Comparison of ENCODE assay signal across 1 cellular context in the genomic region with DNA sequence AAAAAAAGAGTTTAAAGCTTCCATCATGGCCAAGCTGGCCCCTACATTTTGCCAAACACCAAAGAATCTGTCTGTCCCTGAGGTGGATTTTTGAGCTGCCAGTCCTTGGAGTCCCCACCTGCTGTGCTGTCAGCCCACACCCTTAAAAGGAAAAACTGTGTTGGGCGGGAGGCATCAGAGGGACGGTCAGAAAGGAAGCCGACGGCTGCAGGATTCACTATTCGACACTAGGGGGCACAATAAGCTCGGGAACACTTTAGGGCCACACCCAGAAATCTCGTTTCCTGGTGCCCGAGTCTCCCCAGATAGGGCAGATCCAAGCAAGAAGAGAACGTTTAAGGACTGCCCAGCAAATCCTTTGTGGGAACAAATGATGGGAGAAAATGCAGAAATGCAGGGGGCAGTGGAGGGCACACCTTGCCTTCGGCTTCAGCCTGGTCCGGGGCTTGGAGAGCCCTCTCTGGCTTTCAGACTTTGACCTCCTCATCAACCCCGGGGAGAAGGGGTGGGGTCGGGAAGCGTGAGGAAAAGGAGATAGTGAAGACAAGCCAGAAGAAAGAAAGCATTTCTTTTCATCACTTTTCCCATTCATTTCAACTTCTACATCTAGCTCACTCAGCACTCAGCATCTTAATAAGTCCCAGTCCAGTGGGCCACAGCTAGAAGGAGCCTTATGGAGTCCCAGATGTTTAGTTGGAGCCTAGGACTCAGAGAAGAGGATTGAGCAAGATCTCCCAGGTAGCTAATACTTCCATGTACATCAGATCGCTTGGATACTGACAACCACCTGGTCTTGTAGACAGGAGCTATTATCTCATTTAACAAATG.
TF ChIP-seq lines count a peak whose summit lies in the region.

No MANE protein-coding gene starts in this region.

TF ChIP-seq in HepG2, 621 proteins besides CTCF, POLR2A, EP300 and RAD21 (continued from another document and continues in another):
- no peak for TF ChIP-seq RBM39 (IDR thresholded peaks at IDR 0.05; ENCODE audit: low read depth, low read length, poor library complexity, severe bottlenecking)
- TF ChIP-seq CBX2 (IDR thresholded peaks at IDR 0.05; ENCODE audit: low read depth, low read length) = no peak
- no peak for TF ChIP-seq CBX2 (CRISPR knock-in tag; IDR thresholded peaks at IDR 0.05; ENCODE audit: low read depth)
- no peak for TF ChIP-seq TEAD3 (CRISPR knock-in tag; optimal IDR thresholded peaks at IDR 0.05; ENCODE audit: borderline replicate concordance)
- TF ChIP-seq ZIK1 (CRISPR knock-in tag; IDR thresholded peaks at IDR 0.05; ENCODE audit: borderline replicate concordance, low read depth) = no peak
- 0 out of 2 replicates have a peak, but pooled peaks have one; percentile 49 for TF ChIP-seq ELF4 (CRISPR knock-in tag; IDR thresholded peaks at IDR 0.05; ENCODE audit: borderline replicate concordance)
- no peak for TF ChIP-seq BHLHE40 (IDR thresholded peaks at IDR 0.05; ENCODE audit: low read length)
- TF ChIP-seq ZFP90 (CRISPR knock-in tag; IDR thresholded peaks at IDR 0.05; ENCODE audit: borderline replicate concordance) = 0 out of 2 replicates have a peak, but pooled peaks have one; percentile 46
- peak; percentile 32; the same call in 1 of the 2 replicates for TF ChIP-seq FOXA3 (CRISPR knock-in tag; IDR thresholded peaks at IDR 0.05)
- TF ChIP-seq KLF16 (CRISPR knock-in tag; IDR thresholded peaks at IDR 0.05) = peak in 1 of 2 experiments; percentile 70; a peak in 1 of 4 replicates
- peak; percentile 74 for TF ChIP-seq DMAP1 (CRISPR knock-in tag; IDR thresholded peaks at IDR 0.05)
- no peak for TF ChIP-seq ZNF235 (CRISPR knock-in tag; IDR thresholded peaks at IDR 0.05; ENCODE audit: borderline replicate concordance)
- TF ChIP-seq, protein P1, sequence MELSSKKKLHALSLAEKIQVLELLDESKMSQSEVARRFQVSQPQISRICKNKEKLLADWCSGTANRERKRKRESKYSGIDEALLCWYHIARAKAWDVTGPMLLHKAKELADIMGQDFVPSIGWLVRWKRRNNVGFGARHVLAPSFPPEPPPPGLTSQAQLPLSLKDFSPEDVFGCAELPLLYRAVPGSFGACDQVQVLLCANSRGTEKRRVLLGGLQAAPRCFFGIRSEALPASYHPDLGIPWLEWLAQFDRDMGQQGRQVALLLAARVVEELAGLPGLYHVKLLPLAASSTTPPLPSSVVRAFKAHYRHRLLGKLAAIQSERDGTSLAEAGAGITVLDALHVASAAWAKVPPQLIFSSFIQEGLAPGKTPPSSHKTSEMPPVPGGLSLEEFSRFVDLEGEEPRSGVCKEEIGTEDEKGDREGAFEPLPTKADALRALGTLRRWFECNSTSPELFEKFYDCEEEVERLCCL (CRISPR knock-in tag; IDR thresholded peaks at IDR 0.05; ENCODE audit: borderline replicate concordance) = no peak
- TF ChIP-seq ZNF761 (CRISPR knock-in tag; conservative IDR thresholded peaks at IDR 0.05) = no peak
- TF ChIP-seq IKZF1 (IDR thresholded peaks at IDR 0.05) = no peak
- no peak for TF ChIP-seq ZNF549 (CRISPR knock-in tag; IDR thresholded peaks at IDR 0.05)
- TF ChIP-seq CAMTA2 (CRISPR knock-in tag; IDR thresholded peaks at IDR 0.05; ENCODE audit: borderline replicate concordance) = no peak
- TF ChIP-seq, protein P2, sequence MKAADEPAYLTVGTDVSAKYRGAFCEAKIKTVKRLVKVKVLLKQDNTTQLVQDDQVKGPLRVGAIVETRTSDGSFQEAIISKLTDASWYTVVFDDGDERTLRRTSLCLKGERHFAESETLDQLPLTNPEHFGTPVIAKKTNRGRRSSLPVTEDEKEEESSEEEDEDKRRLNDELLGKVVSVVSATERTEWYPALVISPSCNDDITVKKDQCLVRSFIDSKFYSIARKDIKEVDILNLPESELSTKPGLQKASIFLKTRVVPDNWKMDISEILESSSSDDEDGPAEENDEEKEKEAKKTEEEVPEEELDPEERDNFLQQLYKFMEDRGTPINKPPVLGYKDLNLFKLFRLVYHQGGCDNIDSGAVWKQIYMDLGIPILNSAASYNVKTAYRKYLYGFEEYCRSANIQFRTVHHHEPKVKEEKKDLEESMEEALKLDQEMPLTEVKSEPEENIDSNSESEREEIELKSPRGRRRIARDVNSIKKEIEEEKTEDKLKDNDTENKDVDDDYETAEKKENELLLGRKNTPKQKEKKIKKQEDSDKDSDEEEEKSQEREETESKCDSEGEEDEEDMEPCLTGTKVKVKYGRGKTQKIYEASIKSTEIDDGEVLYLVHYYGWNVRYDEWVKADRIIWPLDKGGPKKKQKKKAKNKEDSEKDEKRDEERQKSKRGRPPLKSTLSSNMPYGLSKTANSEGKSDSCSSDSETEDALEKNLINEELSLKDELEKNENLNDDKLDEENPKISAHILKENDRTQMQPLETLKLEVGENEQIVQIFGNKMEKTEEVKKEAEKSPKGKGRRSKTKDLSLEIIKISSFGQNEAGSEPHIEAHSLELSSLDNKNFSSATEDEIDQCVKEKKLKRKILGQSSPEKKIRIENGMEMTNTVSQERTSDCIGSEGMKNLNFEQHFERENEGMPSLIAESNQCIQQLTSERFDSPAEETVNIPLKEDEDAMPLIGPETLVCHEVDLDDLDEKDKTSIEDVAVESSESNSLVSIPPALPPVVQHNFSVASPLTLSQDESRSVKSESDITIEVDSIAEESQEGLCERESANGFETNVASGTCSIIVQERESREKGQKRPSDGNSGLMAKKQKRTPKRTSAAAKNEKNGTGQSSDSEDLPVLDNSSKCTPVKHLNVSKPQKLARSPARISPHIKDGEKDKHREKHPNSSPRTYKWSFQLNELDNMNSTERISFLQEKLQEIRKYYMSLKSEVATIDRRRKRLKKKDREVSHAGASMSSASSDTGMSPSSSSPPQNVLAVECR (CRISPR knock-in tag; IDR thresholded peaks at IDR 0.05; ENCODE audit: borderline replicate concordance) = peak; percentile 20; the same call in 1 of the 2 replicates
- TF ChIP-seq, protein P3, sequence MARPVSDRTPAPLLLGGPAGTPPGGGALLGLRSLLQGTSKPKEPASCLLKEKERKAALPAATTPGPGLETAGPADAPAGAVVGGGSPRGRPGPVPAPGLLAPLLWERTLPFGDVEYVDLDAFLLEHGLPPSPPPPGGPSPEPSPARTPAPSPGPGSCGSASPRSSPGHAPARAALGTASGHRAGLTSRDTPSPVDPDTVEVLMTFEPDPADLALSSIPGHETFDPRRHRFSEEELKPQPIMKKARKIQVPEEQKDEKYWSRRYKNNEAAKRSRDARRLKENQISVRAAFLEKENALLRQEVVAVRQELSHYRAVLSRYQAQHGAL (CRISPR knock-in tag; IDR thresholded peaks at IDR 0.05; ENCODE audit: not compliant biosample characterization) = no peak
- no peak for TF ChIP-seq ZNF24 (IDR thresholded peaks at IDR 0.05)
- TF ChIP-seq, protein P4, sequence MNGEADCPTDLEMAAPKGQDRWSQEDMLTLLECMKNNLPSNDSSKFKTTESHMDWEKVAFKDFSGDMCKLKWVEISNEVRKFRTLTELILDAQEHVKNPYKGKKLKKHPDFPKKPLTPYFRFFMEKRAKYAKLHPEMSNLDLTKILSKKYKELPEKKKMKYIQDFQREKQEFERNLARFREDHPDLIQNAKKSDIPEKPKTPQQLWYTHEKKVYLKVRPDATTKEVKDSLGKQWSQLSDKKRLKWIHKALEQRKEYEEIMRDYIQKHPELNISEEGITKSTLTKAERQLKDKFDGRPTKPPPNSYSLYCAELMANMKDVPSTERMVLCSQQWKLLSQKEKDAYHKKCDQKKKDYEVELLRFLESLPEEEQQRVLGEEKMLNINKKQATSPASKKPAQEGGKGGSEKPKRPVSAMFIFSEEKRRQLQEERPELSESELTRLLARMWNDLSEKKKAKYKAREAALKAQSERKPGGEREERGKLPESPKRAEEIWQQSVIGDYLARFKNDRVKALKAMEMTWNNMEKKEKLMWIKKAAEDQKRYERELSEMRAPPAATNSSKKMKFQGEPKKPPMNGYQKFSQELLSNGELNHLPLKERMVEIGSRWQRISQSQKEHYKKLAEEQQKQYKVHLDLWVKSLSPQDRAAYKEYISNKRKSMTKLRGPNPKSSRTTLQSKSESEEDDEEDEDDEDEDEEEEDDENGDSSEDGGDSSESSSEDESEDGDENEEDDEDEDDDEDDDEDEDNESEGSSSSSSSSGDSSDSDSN (CRISPR knock-in tag; IDR thresholded peaks at IDR 0.05) = no peak
- TF ChIP-seq SALL2 (CRISPR knock-in tag; IDR thresholded peaks at IDR 0.05) = no peak
- no peak for TF ChIP-seq ZFYVE20 (CRISPR knock-in tag; IDR thresholded peaks at IDR 0.05; ENCODE audit: borderline replicate concordance, low read depth)
- no peak for TF ChIP-seq ZNF572 (CRISPR knock-in tag; IDR thresholded peaks at IDR 0.05)
- no peak for TF ChIP-seq MATR3 (CRISPR knock-in tag; IDR thresholded peaks at IDR 0.05)
- TF ChIP-seq, protein P5, sequence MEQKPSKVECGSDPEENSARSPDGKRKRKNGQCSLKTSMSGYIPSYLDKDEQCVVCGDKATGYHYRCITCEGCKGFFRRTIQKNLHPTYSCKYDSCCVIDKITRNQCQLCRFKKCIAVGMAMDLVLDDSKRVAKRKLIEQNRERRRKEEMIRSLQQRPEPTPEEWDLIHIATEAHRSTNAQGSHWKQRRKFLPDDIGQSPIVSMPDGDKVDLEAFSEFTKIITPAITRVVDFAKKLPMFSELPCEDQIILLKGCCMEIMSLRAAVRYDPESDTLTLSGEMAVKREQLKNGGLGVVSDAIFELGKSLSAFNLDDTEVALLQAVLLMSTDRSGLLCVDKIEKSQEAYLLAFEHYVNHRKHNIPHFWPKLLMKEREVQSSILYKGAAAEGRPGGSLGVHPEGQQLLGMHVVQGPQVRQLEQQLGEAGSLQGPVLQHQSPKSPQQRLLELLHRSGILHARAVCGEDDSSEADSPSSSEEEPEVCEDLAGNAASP (CRISPR knock-in tag; IDR thresholded peaks at IDR 0.05; ENCODE audit: borderline replicate concordance) = 0 out of 2 replicates have a peak, but pooled peaks have one; percentile 17
- peak; percentile 24 for TF ChIP-seq YY1 (IDR thresholded peaks at IDR 0.05; ENCODE audit: insufficient read depth, insufficient replicate concordance, low read depth, low read length)
- no peak for TF ChIP-seq PLRG1 (conservative IDR thresholded peaks at IDR 0.05)
- TF ChIP-seq SRF (IDR thresholded peaks at IDR 0.05; ENCODE audit: low read depth, low read length) = peak; percentile 97
- no peak for TF ChIP-seq MTF2 (CRISPR knock-in tag; IDR thresholded peaks at IDR 0.05; ENCODE audit: borderline replicate concordance)
- TF ChIP-seq, protein P6, sequence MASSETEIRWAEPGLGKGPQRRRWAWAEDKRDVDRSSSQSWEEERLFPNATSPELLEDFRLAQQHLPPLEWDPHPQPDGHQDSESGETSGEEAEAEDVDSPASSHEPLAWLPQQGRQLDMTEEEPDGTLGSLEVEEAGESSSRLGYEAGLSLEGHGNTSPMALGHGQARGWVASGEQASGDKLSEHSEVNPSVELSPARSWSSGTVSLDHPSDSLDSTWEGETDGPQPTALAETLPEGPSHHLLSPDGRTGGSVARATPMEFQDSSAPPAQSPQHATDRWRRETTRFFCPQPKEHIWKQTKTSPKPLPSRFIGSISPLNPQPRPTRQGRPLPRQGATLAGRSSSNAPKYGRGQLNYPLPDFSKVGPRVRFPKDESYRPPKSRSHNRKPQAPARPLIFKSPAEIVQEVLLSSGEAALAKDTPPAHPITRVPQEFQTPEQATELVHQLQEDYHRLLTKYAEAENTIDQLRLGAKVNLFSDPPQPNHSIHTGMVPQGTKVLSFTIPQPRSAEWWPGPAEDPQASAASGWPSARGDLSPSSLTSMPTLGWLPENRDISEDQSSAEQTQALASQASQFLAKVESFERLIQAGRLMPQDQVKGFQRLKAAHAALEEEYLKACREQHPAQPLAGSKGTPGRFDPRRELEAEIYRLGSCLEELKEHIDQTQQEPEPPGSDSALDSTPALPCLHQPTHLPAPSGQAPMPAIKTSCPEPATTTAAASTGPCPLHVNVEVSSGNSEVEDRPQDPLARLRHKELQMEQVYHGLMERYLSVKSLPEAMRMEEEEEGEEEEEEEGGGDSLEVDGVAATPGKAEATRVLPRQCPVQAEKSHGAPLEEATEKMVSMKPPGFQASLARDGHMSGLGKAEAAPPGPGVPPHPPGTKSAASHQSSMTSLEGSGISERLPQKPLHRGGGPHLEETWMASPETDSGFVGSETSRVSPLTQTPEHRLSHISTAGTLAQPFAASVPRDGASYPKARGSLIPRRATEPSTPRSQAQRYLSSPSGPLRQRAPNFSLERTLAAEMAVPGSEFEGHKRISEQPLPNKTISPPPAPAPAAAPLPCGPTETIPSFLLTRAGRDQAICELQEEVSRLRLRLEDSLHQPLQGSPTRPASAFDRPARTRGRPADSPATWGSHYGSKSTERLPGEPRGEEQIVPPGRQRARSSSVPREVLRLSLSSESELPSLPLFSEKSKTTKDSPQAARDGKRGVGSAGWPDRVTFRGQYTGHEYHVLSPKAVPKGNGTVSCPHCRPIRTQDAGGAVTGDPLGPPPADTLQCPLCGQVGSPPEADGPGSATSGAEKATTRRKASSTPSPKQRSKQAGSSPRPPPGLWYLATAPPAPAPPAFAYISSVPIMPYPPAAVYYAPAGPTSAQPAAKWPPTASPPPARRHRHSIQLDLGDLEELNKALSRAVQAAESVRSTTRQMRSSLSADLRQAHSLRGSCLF (CRISPR knock-in tag; IDR thresholded peaks at IDR 0.05; ENCODE audit: borderline replicate concordance) = no peak
- TF ChIP-seq ZNF670 (CRISPR knock-in tag; IDR thresholded peaks at IDR 0.05; ENCODE audit: borderline replicate concordance) = no peak
- no peak for TF ChIP-seq DNMT3B (CRISPR knock-in tag; conservative IDR thresholded peaks at IDR 0.05)
- TF ChIP-seq SUZ12 (IDR thresholded peaks at IDR 0.05; ENCODE audit: low read depth, low read length) = no peak
- no peak for TF ChIP-seq HNRNPH1 (optimal IDR thresholded peaks at IDR 0.05; ENCODE audit: low read depth, low read length)
